Comparison of ENCODE assay signal across 34 cellular contexts in the genomic region with DNA sequence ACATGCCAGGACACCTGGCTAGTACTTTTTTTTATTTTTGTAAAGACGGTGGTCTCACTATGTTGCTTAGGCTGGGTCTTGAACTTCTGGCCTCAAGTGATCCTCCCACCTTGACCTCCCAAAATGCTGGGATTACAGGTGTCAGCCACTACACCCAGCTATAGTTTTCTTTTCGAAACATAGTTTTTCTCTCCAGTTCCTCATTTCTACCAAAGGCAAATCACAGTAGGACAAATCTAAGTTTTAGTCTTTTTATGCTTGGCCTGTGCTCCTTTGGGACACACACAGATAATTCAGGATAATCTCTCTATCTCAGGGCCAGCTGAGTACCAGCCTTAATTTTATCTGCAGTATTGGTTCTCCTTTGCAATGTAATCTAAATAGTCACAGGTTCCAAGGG.
"Had no signal": no experiment of that assay in that cellular context is flagged by ENCODE, and none has a peak within 500 bp of the region (broad histone marks: within the 10 kb centered on the region; RNA-seq: fewer than 3 reads in every experiment).

No MANE protein-coding gene starts in this region.

- H3K27ac ChIP-seq: KMS-11 had no signal

- H3K36me3 ChIP-seq: MG63 had no signal

- H3K9ac ChIP-seq: KMS-11 had no signal

- H3K4me3 ChIP-seq: MG63 had no signal

- DNase-seq: Kasumi-1, MG63, MM.1S, MV-4-11, NCI-H1048, NCI-H1092, NCI-H1092 treated with DMSO at 0.1 percent for 48 hours, NCI-H1105, NCI-H1105 treated with DMSO at 0.1 percent for 48 hours, NCI-H1417, NCI-H1417 treated with DMSO at 0.1 percent for 48 hours, NCI-H1436, NCI-H1436 treated with DMSO at 0.1 percent for 48 hours, NCI-H146, NCI-H1694, NCI-H1694 treated with DMSO at 0.1 percent for 48 hours, NCI-H187, NCI-H187 treated with DMSO at 0.1 percent for 48 hours, NCI-H1930, NCI-H2029, NCI-H2029 treated with DMSO at 0.1 percent for 48 hours, NCI-H2081, NCI-H2081 treated with DMSO at 0.1 percent for 48 hours, NCI-H2107, NCI-H2171, NCI-H2171 treated with DMSO at 0.1 percent for 48 hours, NCI-H2227 treated with DMSO at 0.1 percent for 48 hours, NCI-H226, NCI-H345, NCI-H446, NCI-H446 treated with DMSO at 0.1 percent for 48 hours, NCI-H510A, NCI-H510A treated with DMSO at 0.1 percent for 48 hours had no signal

- H3K4me2 ChIP-seq: KMS-11 had no signal
